ENCODE assay signal across 27 cellular contexts in the genomic region with DNA sequence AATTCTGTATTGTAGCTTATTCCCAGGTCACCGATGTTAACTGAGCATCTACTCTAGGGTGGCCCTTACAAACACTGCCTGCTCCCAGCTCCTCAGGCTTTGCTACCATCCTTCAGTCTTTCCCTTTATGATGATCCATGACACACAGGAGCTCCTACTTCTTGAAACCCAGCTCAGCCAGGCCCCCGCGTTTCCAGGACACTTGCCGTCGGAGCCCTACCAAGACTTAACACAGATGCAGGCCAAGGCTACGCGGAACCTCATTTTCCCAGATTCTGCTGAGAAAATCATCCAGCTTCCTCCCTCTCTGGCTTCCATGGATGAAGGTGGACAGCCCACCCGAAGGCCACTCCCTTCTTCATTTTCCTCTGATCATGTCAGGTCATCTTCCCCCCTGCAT.
"Had no signal": no experiment of that assay in that cellular context is flagged by ENCODE, and none has a peak within 500 bp of the region (broad histone marks: within the 10 kb centered on the region; RNA-seq: fewer than 3 reads in every experiment).

No MANE protein-coding gene starts in this region.

- H3K36me3 ChIP-seq: left lung, ovary, transverse colon, upper lobe of left lung had no signal

- H3K9me3 Mint-ChIP-seq: natural killer cell had no signal

- H3K27ac Mint-ChIP-seq: mesothelial cell of epicardium; natural killer cell; nephron progenitor cell; progenitor cell of endocrine pancreas; stimulated activated naive B cell treated with anti-CD40 and anti-IgM and Interleukin-4, amounts not matched to agents 10 μg/mL and 1 μg/mL and 100 μg/mL, for 72 hours had no signal

- H3K9me3 ChIP-seq: left lung, ovary, stomach, testis, thyroid gland, transverse colon, upper lobe of left lung, vagina had no signal

- H3K4me1 ChIP-seq: left lung, testis, thyroid gland, transverse colon, upper lobe of left lung, vagina had no signal

- H3K27me3 Mint-ChIP-seq: progenitor cell of endocrine pancreas; stimulated activated naive B cell treated with anti-CD40 and anti-IgM and Interleukin-4, amounts not matched to agents 10 μg/mL and 1 μg/mL and 100 μg/mL, for 72 hours had no signal

- H3K27ac ChIP-seq: hepatocyte, left lung, ovary, skin epidermis, stomach, testis, thyroid gland, transverse colon, upper lobe of left lung, vagina had no signal

- ATAC-seq: left colon; left lung; natural killer cell; right cardiac atrium; sciatic nerve; stimulated activated naive B cell treated with anti-CD40 and anti-IgM and Interleukin-4, amounts not matched to agents 10 μg/mL and 1 μg/mL and 100 μg/mL, for 72 hours; stimulated activated naive CD8-positive, alpha-beta T cell treated with anti-CD3 and anti-CD28 coated beads, Interleukin-15, Interleukin-2, amounts not matched to agents 100 U/mL and 50 U/mL, for 24 hours had no signal

- H3K4me3 Mint-ChIP-seq: mesothelial cell of epicardium; naive B cell; natural killer cell; nephron progenitor cell; stimulated activated naive B cell treated with anti-CD40 and anti-IgM and Interleukin-4, amounts not matched to agents 10 μg/mL and 1 μg/mL and 100 μg/mL, for 72 hours had no signal

- H3K4me3 ChIP-seq: hepatocyte, left lung, lung, ovary, skin epidermis, stomach, testis, thyroid gland, transverse colon, upper lobe of left lung, vagina had no signal

- H3K4me1 Mint-ChIP-seq: naive B cell; natural killer cell; stimulated activated naive B cell treated with anti-CD40 and anti-IgM and Interleukin-4, amounts not matched to agents 10 μg/mL and 1 μg/mL and 100 μg/mL, for 72 hours had no signal

- DNase-seq: islet precursor cell; left colon; mesendoderm; naive B cell; natural killer cell; nephron progenitor cell; ovary; stimulated activated CD4-positive, alpha-beta T cell treated with anti-CD3 and anti-CD28 coated beads, Interleukin-12 subunit alpha, Interleukin-12 subunit beta, amount 100 ng/mL, for 4 hours; stimulated activated CD4-positive, alpha-beta T cell treated with anti-CD3 and anti-CD28 coated beads, Interleukin-15, amount 100 ng/mL, for 24 hours; stimulated activated CD4-positive, alpha-beta T cell treated with anti-CD3 and anti-CD28 coated beads, Interleukin-2, amount 100 ng/mL, for 24 hours; stimulated activated CD4-positive, alpha-beta T cell treated with anti-CD3 and anti-CD28 coated beads, Interleukin-4, amount 100 ng/mL, for 1 hour; stimulated activated naive B cell treated with anti-CD40 and anti-IgM and Interleukin-4, amounts not matched to agents 10 μg/mL and 1 μg/mL and 100 μg/mL, for 72 hours; stimulated activated naive CD8-positive, alpha-beta T cell treated with anti-CD3 and anti-CD28 coated beads, Interleukin-15, Interleukin-2, amounts not matched to agents 100 U/mL and 50 U/mL, for 24 hours; stomach; testis; thyroid gland; transverse colon; upper lobe of left lung had no signal

- H3K36me3 Mint-ChIP-seq: mesothelial cell of epicardium; naive B cell; natural killer cell; stimulated activated naive B cell treated with anti-CD40 and anti-IgM and Interleukin-4, amounts not matched to agents 10 μg/mL and 1 μg/mL and 100 μg/mL, for 72 hours had no signal
